In the genomic region with DNA sequence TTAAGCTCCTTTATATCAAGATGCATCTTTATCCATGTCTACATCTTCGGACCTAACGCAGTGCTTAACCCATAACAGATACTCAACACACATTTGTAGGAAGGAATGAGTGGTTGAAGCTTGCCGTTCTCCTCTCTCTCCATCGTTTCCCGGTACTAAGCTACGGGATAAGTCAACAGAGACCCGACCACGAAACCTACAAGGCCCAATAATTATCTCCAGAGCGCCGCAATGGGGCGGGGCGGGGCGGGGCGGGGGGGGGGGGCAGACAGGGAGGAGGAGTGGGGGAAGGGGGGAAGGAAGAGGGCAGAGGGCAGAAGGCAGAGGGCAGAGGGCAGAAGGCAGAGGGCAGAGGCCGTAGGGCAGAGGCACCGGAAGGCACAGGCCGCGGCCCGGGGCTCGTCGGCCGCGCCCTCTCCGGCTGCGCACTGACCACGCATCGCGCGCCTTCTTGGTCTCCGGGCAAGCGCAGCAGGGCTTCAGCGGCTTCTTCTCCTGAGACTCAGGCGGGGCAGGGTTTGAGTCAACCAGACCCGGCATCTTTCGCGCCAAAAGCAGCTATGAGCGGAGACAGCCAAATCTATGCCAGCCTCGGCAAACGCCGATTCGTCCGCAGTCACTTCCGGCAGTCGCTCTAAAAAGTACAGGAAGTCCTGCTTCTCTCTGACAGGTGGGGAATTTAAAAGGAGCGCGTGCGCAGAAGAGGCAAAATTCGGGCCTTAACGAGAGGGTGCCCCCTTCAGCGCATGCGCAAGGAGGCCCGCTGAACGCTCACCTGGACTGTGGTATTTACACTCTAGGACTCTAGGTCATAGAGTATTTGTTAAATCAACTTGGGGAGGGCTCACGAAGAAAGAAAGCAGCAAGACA, we compare ENCODE assay signal across 8 cellular contexts. TPM values are rescaled to one million over a fixed set of nuclear protein-coding genes. Genes with fewer than 3 reads are reported as not detected.
A peak's percentile ranks its signal among the peaks of the same experiment; 100 is the strongest.
DNase-seq lines count a peak whose midpoint lies in the region; ATAC-seq and TF ChIP-seq lines count a peak whose summit lies in the region.

A gene with protein sequence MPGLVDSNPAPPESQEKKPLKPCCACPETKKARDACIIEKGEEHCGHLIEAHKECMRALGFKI (minus strand): TSS at position 636 of the 870 bp plus-strand sequence. CDS start 96 bp downstream, at position 540.

- H3K4me3 Mint-ChIP-seq in activated T-cell treated with anti-CD3 and anti-CD28 coated beads, Interleukin-2, amount 50 U/mL, for 4 hours = peak within 1 kb of the TSS; percentile 94

- intact Hi-C loops in Panc1 (cut with micrococcal nuclease; ENCODE audit: unreplicated experiment) = no loop called here

- no TSS peak for BruUV-seq in Panc1 (replicated peaks; lab: Mats Ljungman, UMichigan)

- H3K36me3 ChIP-seq in Panc1 (ENCODE audit: control insufficient read depth, insufficient read depth, low read length) (peaks cover 14% of the 10 kb centered on the region), muscle layer of colon (ENCODE audit: insufficient read depth, low read length) (peaks cover 29% of the 10 kb centered on the region)

- CTCF ChIA-PET in Panc1 (lab: Charles Lee) = no interaction called here

- in situ Hi-C loops in Panc1 (cut with HindIII; ENCODE audit: low pct_unique_long_range_greater_than_20kb, low sequenced_read_pairs) = no loop called here

- TF ChIP-seq CTCF in Panc1 (IDR thresholded peaks at IDR 0.05) = no peak

- ATAC-seq in GM21723 (IDR thresholded peaks at IDR 0.05; ENCODE audit: unreplicated experiment) (peak; percentile 88), Panc1 (peak; percentile 96), esophagus mucosa (peak; percentile 94)
- ATAC-seq in activated T-cell treated with anti-CD3 and anti-CD28 coated beads, Interleukin-2, amount 50 U/mL, for 4 hours = peak; percentile 92 to 94

- no peaks in the 10 kb centered on the region for H3K27me3 Mint-ChIP-seq in activated T-cell treated with anti-CD3 and anti-CD28 coated beads, Interleukin-2, amount 50 U/mL, for 4 hours (ENCODE audit: low read depth)

- H3K4me3 ChIP-seq in Panc1 (ENCODE audit: low read depth in 2 of 2, low read length in 2 of 2) = peak within 1 kb of the TSS; percentile 76 to 78
- peak within 1 kb of the TSS; percentile 64 to 93 for H3K4me3 ChIP-seq in muscle layer of colon (ENCODE audit: low read depth in 1 of 2, low read length in 2 of 2)

- H3K9me3 Mint-ChIP-seq in activated T-cell treated with anti-CD3 and anti-CD28 coated beads, Interleukin-2, amount 50 U/mL, for 4 hours = no peaks in the 10 kb centered on the region

- POLR2A ChIA-PET in Panc1 (lab: Charles Lee) = interaction anchor here (0.7 kb wide), 1 partner anchor 1091 kb away, joined by 6 read pairs; no protein-coding TSS in a partner anchor

- H3K9me3 ChIP-seq in Panc1 (ENCODE audit: control insufficient read depth, insufficient read depth, low read depth, low read length) (no peaks in the 10 kb centered on the region), muscle layer of colon (ENCODE audit: low read length) (no peaks in the 10 kb centered on the region)

- H3K36me3 Mint-ChIP-seq in activated T-cell treated with anti-CD3 and anti-CD28 coated beads, Interleukin-2, amount 50 U/mL, for 4 hours (ENCODE audit: insufficient read depth) = peaks cover 18% of the 10 kb centered on the region

- peak; percentile 93 for DNase-seq in DMS153 treated with DMSO at 0.1 percent for 48 hours (lab: John Stamatoyannopoulos, UW; ENCODE audit: unreplicated experiment)
- peak; percentile 93 for DNase-seq in KG1 (lab: John Stamatoyannopoulos, UW)
- peak; percentile 84 for DNase-seq in Panc1 (ENCODE audit: low read depth, low spot score)
- peak; percentile 94 for DNase-seq in activated T-cell treated with anti-CD3 and anti-CD28 coated beads, Interleukin-2, amount 50 U/mL, for 4 hours
- peak; percentile 88 for DNase-seq in stimulated activated CD8-positive, alpha-beta memory T cell treated with anti-CD3 and anti-CD28 coated beads, Interleukin-7, amount 100 ng/mL, for 24 hours (ENCODE audit: low read depth)

- H3K27me3 ChIP-seq in Panc1 (ENCODE audit: control insufficient read depth, insufficient read depth, low read length) (no peaks in the 10 kb centered on the region), muscle layer of colon (ENCODE audit: control insufficient read depth in 1 of 2, insufficient read depth in 2 of 2, low read length in 2 of 2) (no peaks in the 10 kb centered on the region)

- peak within 1 kb of the TSS; percentile 80 for H3K9ac ChIP-seq in muscle layer of colon (ENCODE audit: low read length)

- H3K4me1 ChIP-seq in Panc1 (ENCODE audit: control insufficient read depth, insufficient read depth, low read length) = peaks cover 13% of the 10 kb centered on the region
- peaks cover 14% of the 10 kb centered on the region for H3K4me1 ChIP-seq in muscle layer of colon (ENCODE audit: insufficient read depth, low read length)

- H3K27ac ChIP-seq in Panc1 (ENCODE audit: low read length) (peak within 1 kb of the TSS; percentile 98), muscle layer of colon (ENCODE audit: low read depth, low read length) (peak within 1 kb of the TSS; percentile 97)

- H3K4me1 Mint-ChIP-seq in activated T-cell treated with anti-CD3 and anti-CD28 coated beads, Interleukin-2, amount 50 U/mL, for 4 hours (ENCODE audit: low read depth) = peaks cover 34% of the 10 kb centered on the region

RNA-seq across cellular contexts. Expression of the gene that starts here (rescaled TPM):
- 81.6 TPM for total RNA-seq in Panc1 (2021; ENCODE audit: unreplicated experiment)
- polyA plus RNA-seq in Panc1 (2012; ENCODE audit: insufficient read length) = 81.9 TPM
- total RNA-seq in activated T-cell treated with anti-CD3 and anti-CD28 coated beads, Interleukin-2, amount 50 U/mL, for 4 hours = 100 to 1,000 TPM in 2 of 3 donors, 10 to 100 TPM in 1; 94.7 to 118 (median 106) TPM
- total RNA-seq in esophagus mucosa = 24.9 TPM

Comparison
In these comparisons a context has a peak if more than half of its experiments do, and no peak if none do; other contexts are left out.
1. Peak in every context shown above with its lines: DNase-seq, ATAC-seq, H3K4me3 ChIP-seq and H3K27ac ChIP-seq.